Comparison of ENCODE assay signal across 20 cellular contexts in the genomic region with DNA sequence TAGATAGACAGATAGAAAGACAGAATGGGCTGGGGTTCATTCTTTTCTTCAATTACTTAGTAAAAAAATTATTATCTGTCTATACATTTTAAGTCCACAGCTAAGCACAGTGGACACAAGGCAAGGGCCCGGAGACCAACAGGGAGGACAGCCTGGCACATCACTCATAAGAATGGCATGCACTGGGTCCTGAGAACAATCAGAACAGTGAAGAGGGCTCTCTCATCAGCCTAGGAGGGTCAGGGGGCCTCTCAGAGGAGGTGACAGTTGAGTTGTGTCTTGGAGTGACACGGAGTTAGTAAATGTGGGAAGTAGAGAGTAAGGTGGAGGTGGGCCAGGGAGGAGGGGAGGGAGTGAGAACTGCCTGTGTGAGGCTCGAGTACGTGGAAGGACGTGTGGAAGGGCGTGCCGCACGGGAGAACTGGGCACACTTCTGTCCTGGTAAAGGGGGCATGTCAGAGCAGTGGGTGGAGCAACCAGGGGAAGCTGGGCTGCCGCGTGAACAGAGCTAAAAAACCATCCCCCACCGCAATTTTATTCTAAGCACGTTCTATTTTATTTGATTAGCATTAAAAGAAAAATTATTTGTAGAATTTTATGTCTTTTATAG. TPM values are rescaled to one million over a fixed set of nuclear protein-coding genes. Genes with fewer than 3 reads are reported as not detected.
DNase-seq lines count a peak whose midpoint lies in the region; ATAC-seq, FAIRE-seq and TF ChIP-seq lines count a peak whose summit lies in the region.
"Had no signal": no experiment of that assay in that cellular context is flagged by ENCODE, and none has a peak within 500 bp of the region (broad histone marks: within the 10 kb centered on the region; RNA-seq: fewer than 3 reads in every experiment).

No MANE protein-coding gene starts in this region.

- ATAC-seq in left ventricle myocardium superior: peak; percentile 87
- no peak for ATAC-seq in GM18867 (IDR thresholded peaks at IDR 0.05; ENCODE audit: unreplicated experiment)

- H3K9ac ChIP-seq in astrocyte (ENCODE audit: low read length): no peak overlapping the region
- H3K9ac ChIP-seq: SK-N-SH had no signal

- no peak overlapping the region for H3K27ac Mint-ChIP-seq in HFFc6
- H3K27ac Mint-ChIP-seq in astrocyte (ENCODE audit: unreplicated experiment): peak overlapping the region; percentile 29

- no peaks in the 10 kb centered on the region for H3K36me3 Mint-ChIP-seq in HFFc6 (ENCODE audit: low read depth)
- H3K36me3 Mint-ChIP-seq in astrocyte (ENCODE audit: low read depth, unreplicated experiment): no peaks in the 10 kb centered on the region

- H3K4me1 Mint-ChIP-seq in HFFc6 (ENCODE audit: low read depth) (peaks cover 11% of the 10 kb centered on the region), astrocyte (ENCODE audit: low read depth, unreplicated experiment) (peaks cover 9% of the 10 kb centered on the region)

- H3K79me2 ChIP-seq in astrocyte (ENCODE audit: insufficient read depth, low read length): no peaks in the 10 kb centered on the region

- H3K4me2 ChIP-seq in astrocyte (ENCODE audit: low read length): no peak overlapping the region
- H3K4me2 ChIP-seq: PC-9, SK-N-SH had no signal

- intact Hi-C loops in left ventricle myocardium superior (cut with micrococcal nuclease): no loop called here

- H3K27me3 Mint-ChIP-seq in HFFc6 (ENCODE audit: insufficient read depth) (peaks cover 13% of the 10 kb centered on the region), astrocyte (ENCODE audit: low read depth, unreplicated experiment) (peaks cover 3% of the 10 kb centered on the region)

- no peaks in the 10 kb centered on the region for H3K9me3 ChIP-seq in astrocyte (ENCODE audit: insufficient read depth, low read depth, low read length)
- H3K9me3 ChIP-seq: SK-N-SH had no signal

- no peak overlapping the region for H3K4me3 ChIP-seq in astrocyte (ENCODE audit: insufficient read depth, low read depth, low read length)
- H3K4me3 ChIP-seq: PC-9 had no signal

- H3K4me3 Mint-ChIP-seq in HFFc6: peak overlapping the region; percentile 31; the same call in 1 of the 2 replicates
- H3K4me3 Mint-ChIP-seq in astrocyte (ENCODE audit: unreplicated experiment): no peak overlapping the region

- no peaks in the 10 kb centered on the region for H3K4me1 ChIP-seq in astrocyte (ENCODE audit: insufficient read depth, low read length)

- no peaks in the 10 kb centered on the region for H3K36me3 ChIP-seq in astrocyte (ENCODE audit: insufficient read depth, low read length)

- H4K20me1 ChIP-seq in astrocyte (ENCODE audit: insufficient read depth, low read length): no peaks in the 10 kb centered on the region

- TF ChIP-seq CTCF in HFFc6 (IDR thresholded peaks at IDR 0.05) (no peak), astrocyte (IDR thresholded peaks at IDR 0.05; ENCODE audit: insufficient read depth, low read depth, low read length) (no peak)

- H2AFZ ChIP-seq in astrocyte (ENCODE audit: low read depth, low read length): no peak overlapping the region
- H2AFZ ChIP-seq: PC-9 had no signal

- H3K27ac ChIP-seq in astrocyte (ENCODE audit: low read depth, low read length): no peak overlapping the region
- H3K27ac ChIP-seq: C4-2B, PC-9 had no signal

- FAIRE-seq in astrocyte (lab: Jason Lieb, UNC): no peak
- FAIRE-seq: GM19239, HTR-8/SVneo had no signal

- H3K27me3 ChIP-seq in astrocyte (ENCODE audit: insufficient read depth, low read length): no peaks in the 10 kb centered on the region

- H3K9me3 Mint-ChIP-seq in HFFc6: peaks cover 10% of the 10 kb centered on the region
- peaks cover 8% of the 10 kb centered on the region for H3K9me3 Mint-ChIP-seq in astrocyte (ENCODE audit: unreplicated experiment)

- DNase-seq in A172 (ENCODE audit: low spot score): peak; percentile 8
- no peak for DNase-seq in HFFc6
- DNase-seq in astrocyte (ENCODE audit: low read depth): no peak
- peak; percentile 44 for DNase-seq in left ventricle myocardium superior
- DNase-seq in effector CD8-positive, alpha-beta T cell (lab: John Stamatoyannopoulos, UW): no peak
- DNase-seq in NOMO-1 treated with DMSO at 0.1 percent for 48 hours (lab: John Stamatoyannopoulos, UW; ENCODE audit: unreplicated experiment): no peak
- DNase-seq in NCI-H446 treated with DMSO at 0.1 percent for 48 hours (lab: John Stamatoyannopoulos, UW): no peak
- DNase-seq: DMS 273 treated with DMSO at 0.1 percent for 48 hours, HCEC 1CT, NCI-H1436, NCI-H2029, NCI-H2171, NCI-H774, SHP77, SK-N-SH had no signal

RNA-seq across cellular contexts. Expression of a gene that starts 45.1 kb away (rescaled TPM):
- total RNA-seq in A172 (2014; rRNA removed; shearing (Covaris generic)): 39.5 and 40.9 TPM in 2 replicates
- total RNA-seq in HFFc6 (2021; fragmentation: NEBNext Ultra II Directional; extraction: Animal tissue kit (Norgen Biotek cat#: 25700)): 10 to 100 TPM; 33.8 to 65.4 (median 37.0) TPM
- 468 and 555 TPM in 2 replicates for total RNA-seq in astrocyte
- 314 TPM for total RNA-seq in left ventricle myocardium superior

Comparison
In these comparisons a context has a peak if more than half of its experiments do, and no peak if none do; other contexts are left out.
1. DNase-seq: peak in A172 (single experiment) and left ventricle myocardium superior (single experiment); none in HFFc6 (single experiment), astrocyte (single experiment), effector CD8-positive, alpha-beta T cell (single experiment), NOMO-1 treated with DMSO at 0.1 percent for 48 hours (single experiment) and NCI-H446 treated with DMSO at 0.1 percent for 48 hours (single experiment).